8 cellular contexts compared by ENCODE assay signal in genomic region chr2:26772064-26773001, GRCh38. TPM values are rescaled to one million over a fixed set of nuclear protein-coding genes. Genes with fewer than 3 reads are reported as not detected.
DNase-seq lines count a peak whose midpoint lies in the region; ATAC-seq and TF ChIP-seq lines count a peak whose summit lies in the region.

No MANE protein-coding gene starts in this region.

- peak overlapping the region; percentile 14; the same call in 1 of the 2 replicates for H3K4me3 ChIP-seq in BLaER1
- H3K4me3 ChIP-seq in MG63 = no peak overlapping the region
- H3K4me3 ChIP-seq in left ventricle myocardium inferior = peak overlapping the region; percentile 25
- H3K4me3 ChIP-seq in skeletal muscle satellite cell (ENCODE audit: low read length) = no peak overlapping the region

- no peaks in the 10 kb centered on the region for H3K9me3 Mint-ChIP-seq in activated naive CD8-positive, alpha-beta T cell treated with anti-CD3 and anti-CD28 coated beads, Interleukin-2, amount 10 ng/mL, durations not matched to agents 7 days and 5 days

- H3K27me3 Mint-ChIP-seq in activated naive CD8-positive, alpha-beta T cell treated with anti-CD3 and anti-CD28 coated beads, Interleukin-2, amount 10 ng/mL, durations not matched to agents 7 days and 5 days = no peaks in the 10 kb centered on the region

- intact Hi-C loops in left ventricle myocardium inferior (cut with micrococcal nuclease) = no loop called here

- no peaks in the 10 kb centered on the region for H3K27me3 ChIP-seq in BLaER1
- H3K27me3 ChIP-seq in MG63 = no peaks in the 10 kb centered on the region
- no peaks in the 10 kb centered on the region for H3K27me3 ChIP-seq in left ventricle myocardium inferior (ENCODE audit: low read depth)
- no peaks in the 10 kb centered on the region for H3K27me3 ChIP-seq in skeletal muscle satellite cell (ENCODE audit: control insufficient read depth, insufficient read depth, low read length)

- H3K4me1 ChIP-seq in BLaER1 = peaks cover 44% of the 10 kb centered on the region
- H3K4me1 ChIP-seq in left ventricle myocardium inferior = peaks cover 72% of the 10 kb centered on the region
- peaks cover 33% of the 10 kb centered on the region for H3K4me1 ChIP-seq in skeletal muscle satellite cell (ENCODE audit: control insufficient read depth, insufficient read depth, low read length)

- in situ Hi-C loops in GM13976 (cut with MboI; ENCODE audit: low sequenced_read_pairs, unreplicated experiment) = no loop called here

- H3K9ac ChIP-seq in BLaER1 (peak overlapping the region; percentile 23; the same call in 1 of the 2 replicates), skeletal muscle satellite cell (ENCODE audit: low read depth, low read length) (no peak overlapping the region)

- H3K9me3 ChIP-seq in BLaER1 (no peaks in the 10 kb centered on the region), MG63 (no peaks in the 10 kb centered on the region), left ventricle myocardium inferior (replicated peaks) (no peaks in the 10 kb centered on the region), skeletal muscle satellite cell (replicated peaks; ENCODE audit: low read length) (no peaks in the 10 kb centered on the region)

- H3K27ac ChIP-seq in BLaER1 = peak overlapping the region; percentile 58
- H3K27ac ChIP-seq in left ventricle myocardium inferior (replicated peaks) = peak overlapping the region; percentile 93

- H3K4me2 ChIP-seq in BLaER1 (peak overlapping the region; percentile 83), skeletal muscle satellite cell (ENCODE audit: low read length) (peak overlapping the region; percentile 32)

- H3K4me1 Mint-ChIP-seq in activated naive CD8-positive, alpha-beta T cell treated with anti-CD3 and anti-CD28 coated beads, Interleukin-2, amount 10 ng/mL, durations not matched to agents 7 days and 5 days = peaks cover 49% of the 10 kb centered on the region

- POLR2A ChIA-PET in activated naive CD8-positive, alpha-beta T cell treated with anti-CD3 and anti-CD28 coated beads, Interleukin-2, amount 10 ng/mL, durations not matched to agents 7 days and 5 days (lab: Charles Lee) = interaction anchor here (0.5 to 1.3 kb wide), 3 partner anchors 9 to 59 kb away, joined by 3 to 8 read pairs (median 3); partner anchors contain the start of genes CENPA and SLC35F6

- H3K36me3 Mint-ChIP-seq in activated naive CD8-positive, alpha-beta T cell treated with anti-CD3 and anti-CD28 coated beads, Interleukin-2, amount 10 ng/mL, durations not matched to agents 7 days and 5 days = peaks cover 7% of the 10 kb centered on the region

- H3K27ac Mint-ChIP-seq in activated naive CD8-positive, alpha-beta T cell treated with anti-CD3 and anti-CD28 coated beads, Interleukin-2, amount 10 ng/mL, durations not matched to agents 7 days and 5 days = peak overlapping the region; percentile 95

- TF ChIP-seq CTCF in left ventricle myocardium inferior (IDR thresholded peaks at IDR 0.05; ENCODE audit: borderline replicate concordance) (no peak), GM13976 (IDR thresholded peaks at IDR 0.05; ENCODE audit: borderline replicate concordance, control extremely low read depth, extremely low read depth, insufficient read depth, missing control alignments) (no peak)

- H3K36me3 ChIP-seq in BLaER1 = peaks cover 62% of the 10 kb centered on the region
- H3K36me3 ChIP-seq in MG63 = peaks cover 76% of the 10 kb centered on the region
- peaks cover 29% of the 10 kb centered on the region for H3K36me3 ChIP-seq in left ventricle myocardium inferior
- H3K36me3 ChIP-seq in skeletal muscle satellite cell (ENCODE audit: insufficient read depth, low read length) = peaks cover 30% of the 10 kb centered on the region

- peak overlapping the region; percentile 73 for H3K4me3 Mint-ChIP-seq in activated naive CD8-positive, alpha-beta T cell treated with anti-CD3 and anti-CD28 coated beads, Interleukin-2, amount 10 ng/mL, durations not matched to agents 7 days and 5 days

- peak; percentile 89 for DNase-seq in MG63
- DNase-seq in activated naive CD8-positive, alpha-beta T cell treated with anti-CD3 and anti-CD28 coated beads, Interleukin-2, amount 10 ng/mL, durations not matched to agents 7 days and 5 days = no peak
- peak; percentile 96 for DNase-seq in left ventricle myocardium inferior
- no peak for DNase-seq in NCI-H1105 treated with DMSO at 0.1 percent for 48 hours (lab: John Stamatoyannopoulos, UW)
- DNase-seq in GM13976 (ENCODE audit: low spot score) = no peak

- H4K20me1 ChIP-seq in BLaER1 = peaks cover 89% of the 10 kb centered on the region

- ATAC-seq in activated naive CD8-positive, alpha-beta T cell treated with anti-CD3 and anti-CD28 coated beads, Interleukin-2, amount 10 ng/mL, durations not matched to agents 7 days and 5 days (ENCODE audit: low read depth) = peak; percentile 88
- no peak for ATAC-seq in HG03139 (IDR thresholded peaks at IDR 0.05; ENCODE audit: unreplicated experiment)

RNA-seq across cellular contexts. Expression of gene SLC35F6, which starts 8.2 kb away (rescaled TPM):
- 18.9 and 31.0 TPM in 2 replicates for total RNA-seq in MG63 (2014; rRNA removed; shearing (Covaris generic); ENCODE audit: low replicate concordance)
- 10 to 100 TPM; 19.5 to 19.7 TPM for total RNA-seq in activated naive CD8-positive, alpha-beta T cell treated with anti-CD3 and anti-CD28 coated beads, Interleukin-2, amount 10 ng/mL, durations not matched to agents 7 days and 5 days
- 19.6 TPM for total RNA-seq in left ventricle myocardium inferior
- total RNA-seq in skeletal muscle satellite cell (2012; rRNA removed) = 38.0 and 49.2 TPM in 2 replicates

RNA-seq across cellular contexts. Expression of gene CENPA, which starts 13.5 kb away (rescaled TPM):
- total RNA-seq in MG63 (2014; rRNA removed; shearing (Covaris generic); ENCODE audit: low replicate concordance) = 19.8 and 24.5 TPM in 2 replicates
- total RNA-seq in activated naive CD8-positive, alpha-beta T cell treated with anti-CD3 and anti-CD28 coated beads, Interleukin-2, amount 10 ng/mL, durations not matched to agents 7 days and 5 days = 10 to 100 TPM; 30.5 to 34.4 TPM
- total RNA-seq in left ventricle myocardium inferior = 2.5 TPM
- 7.2 and 8.1 TPM in 2 replicates for total RNA-seq in skeletal muscle satellite cell (2012; rRNA removed)

Comparison
In these comparisons a context has a peak if more than half of its experiments do, and no peak if none do; other contexts are left out.
1. H3K4me3 ChIP-seq: peak in BLaER1 (single experiment) and left ventricle myocardium inferior (single experiment); none in MG63 (single experiment) and skeletal muscle satellite cell (single experiment).
2. DNase-seq: peak in MG63 (single experiment) and left ventricle myocardium inferior (single experiment); none in activated naive CD8-positive, alpha-beta T cell treated with anti-CD3 and anti-CD28 coated beads, Interleukin-2, amount 10 ng/mL, durations not matched to agents 7 days and 5 days (single experiment), NCI-H1105 treated with DMSO at 0.1 percent for 48 hours (single experiment) and GM13976 (single experiment).